ENCODE assay signal across 8 cellular contexts in the genomic region with DNA sequence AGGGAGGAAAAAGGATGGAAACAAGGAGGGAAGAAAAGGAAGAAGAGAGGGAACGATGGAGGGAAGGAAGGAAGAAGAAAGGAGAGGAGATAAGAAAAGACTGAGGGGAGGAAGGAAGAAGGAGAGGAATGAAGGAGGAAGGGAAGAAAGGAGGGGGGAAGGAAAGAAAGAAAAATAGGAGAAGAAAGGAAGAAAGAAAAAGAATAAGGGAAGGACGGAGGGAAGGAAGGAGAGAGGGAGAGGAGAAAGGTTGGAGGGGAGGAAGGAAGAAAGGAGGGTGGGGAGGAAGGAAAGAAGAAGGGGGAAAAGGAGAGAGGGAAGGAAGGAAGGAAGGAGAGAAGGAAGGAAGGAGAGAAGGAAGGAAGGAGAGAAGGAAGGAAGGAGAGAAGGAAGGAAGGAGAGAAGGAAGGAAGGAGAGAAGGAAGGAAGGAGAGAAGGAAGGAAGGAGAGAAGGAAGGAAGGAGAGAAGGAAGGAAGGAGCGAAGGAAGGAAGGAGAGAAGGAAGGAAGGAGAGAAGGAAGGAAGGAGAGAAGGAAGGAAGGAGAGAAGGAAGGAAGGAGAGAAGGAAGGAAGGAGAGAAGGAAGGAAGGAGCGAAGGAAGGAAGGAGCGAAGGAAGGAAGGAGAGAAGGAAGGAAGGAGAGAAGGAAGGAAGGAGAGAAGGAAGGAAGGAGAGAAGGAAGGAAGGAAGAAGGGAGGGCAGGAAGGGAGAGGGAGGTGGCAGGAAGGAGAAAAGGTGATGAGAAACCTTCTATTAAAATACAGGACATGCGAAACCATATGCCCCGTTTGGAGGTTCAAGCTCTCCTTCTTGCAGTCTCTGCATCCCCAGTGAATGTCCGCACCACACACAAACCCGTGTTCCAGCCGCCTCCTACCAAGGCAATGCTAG. TPM values are rescaled to one million over a fixed set of nuclear protein-coding genes. Genes with fewer than 3 reads are reported as not detected.
"Had no signal": no experiment of that assay in that cellular context is flagged by ENCODE, and none has a peak within 500 bp of the region (broad histone marks: within the 10 kb centered on the region; RNA-seq: fewer than 3 reads in every experiment).

No MANE protein-coding gene starts in this region.

RNA-seq across cellular contexts. Expression of a gene that starts 21.6 kb away (rescaled TPM):
- total RNA-seq: endothelial cell of umbilical vein, epithelial cell of proximal tubule, frontal cortex, left lobe of liver had no signal
- polyA plus RNA-seq: immature natural killer cell had no signal

RNA-seq across cellular contexts. Expression of a gene that starts 55.3 kb away (rescaled TPM):
- total RNA-seq: mammary epithelial cell, mononuclear cell had no signal
- polyA plus RNA-seq: foreskin keratinocyte, immature natural killer cell, mammary epithelial cell had no signal
